ENCODE assay signal across 21 cellular contexts in the genomic region with DNA sequence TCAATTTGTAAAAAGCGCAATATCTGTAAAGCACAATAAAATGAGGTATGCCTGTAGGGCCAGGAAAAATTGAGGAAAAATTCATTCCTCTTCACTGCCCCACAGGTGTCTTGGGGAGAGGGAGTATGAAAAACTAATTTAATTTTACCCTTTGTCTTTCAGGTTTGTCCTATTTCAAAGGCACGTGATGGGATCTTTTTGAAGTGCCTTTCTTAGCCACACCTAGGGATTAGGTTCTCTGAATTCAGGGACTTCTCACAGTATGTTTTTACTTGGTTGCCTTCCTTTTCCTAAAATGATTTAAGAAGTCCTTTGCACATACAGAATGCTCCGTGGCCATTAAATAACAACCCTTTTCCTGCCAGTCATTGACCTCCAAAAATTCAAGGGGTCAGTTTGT.
DNase-seq lines count a peak whose midpoint lies in the region; ATAC-seq and TF ChIP-seq lines count a peak whose summit lies in the region.
"Had no signal": no experiment of that assay in that cellular context is flagged by ENCODE, and none has a peak within 500 bp of the region (broad histone marks: within the 10 kb centered on the region; RNA-seq: fewer than 3 reads in every experiment).

No MANE protein-coding gene starts in this region.

- DNase-seq in activated CD4-positive, alpha-beta T cell treated with anti-CD3 and anti-CD28 coated beads for 36 hours, result no peak
- no peak for DNase-seq in activated CD4-positive, alpha-beta T cell treated with anti-CD3 and anti-CD28 coated beads, Interleukin-2, amount 50 U/mL, for 48 hours
- no peak for DNase-seq in SK-N-MC (ENCODE audit: low read depth, low spot score)
- peak; percentile 12 for DNase-seq in mesendoderm
- DNase-seq in head of caudate nucleus, result no peak
- DNase-seq: 8988T; central memory CD4-positive, alpha-beta T cell; hippocampal formation; NCI-H187 treated with DMSO at 0.1 percent for 48 hours; NCI-H510A treated with DMSO at 0.1 percent for 48 hours; stimulated activated CD4-positive, alpha-beta T cell treated with anti-CD3 and anti-CD28 coated beads, Interleukin-15, amount 100 ng/mL, for 24 hours; stimulated activated naive CD4-positive, alpha-beta T cell treated with Interleukin-2 at 50 U/mL for 16 hours; upper lobe of right lung had no signal

- H3K4ac ChIP-seq in mesendoderm (ENCODE audit: low read depth, low read length), result no peak overlapping the region

- TF ChIP-seq CTCF in DOHH2 (IDR thresholded peaks at IDR 0.05; ENCODE audit: low read depth, low read length, poor library complexity, severe bottlenecking), result no peak

- H3F3A ChIP-seq in DOHH2 (ENCODE audit: control insufficient read depth, insufficient read depth), result peaks cover 50% of the 10 kb centered on the region

- WGBS in mesendoderm (ENCODE audit: extremely low coverage, insufficient coverage, low lambda C conversion rate), result no CpG with 5 or more reads among the region's 3 CpGs

- no peak overlapping the region for H2AK5ac ChIP-seq in mesendoderm (ENCODE audit: low read length)

- POLR2A ChIA-PET in activated CD4-positive, alpha-beta T cell treated with anti-CD3 and anti-CD28 coated beads for 36 hours (lab: Charles Lee), result no interaction called here

- ATAC-seq in activated CD4-positive, alpha-beta T cell treated with anti-CD3 and anti-CD28 coated beads for 36 hours, result no peak
- no peak for ATAC-seq in GM19395 (IDR thresholded peaks at IDR 0.05; ENCODE audit: unreplicated experiment)
- no peak for ATAC-seq in HG02884 (IDR thresholded peaks at IDR 0.05; ENCODE audit: unreplicated experiment)
- ATAC-seq: activated CD4-positive, CD25-positive, alpha-beta regulatory T cell treated with anti-CD3 and anti-CD28 coated beads, Interleukin-2, amount 50 U/mL, for 24 hours; upper lobe of right lung had no signal

- peak overlapping the region; percentile 4 for H3K9ac ChIP-seq in SK-N-MC (ENCODE audit: insufficient read length)
- H3K9ac ChIP-seq in mesendoderm (ENCODE audit: low read length), result no peak overlapping the region
- H3K9ac ChIP-seq: BLaER1 treated with 17β-estradiol and CSF1 and Interleukin-3, amounts not matched to agents 10 nM and 100 nM had no signal

- H2BK5ac ChIP-seq in mesendoderm (ENCODE audit: low read length), result no peak overlapping the region

- peak overlapping the region; percentile 11 for H3K27ac Mint-ChIP-seq in activated CD4-positive, alpha-beta T cell treated with anti-CD3 and anti-CD28 coated beads for 36 hours
- H3K27ac Mint-ChIP-seq: T-helper 2 cell treated with Interferon-gamma antibody and Interleukin-4, amounts not matched to agents 5 μg/mL and 100 μg/mL, for 36 hours had no signal

- no peak overlapping the region for H4K5ac ChIP-seq in mesendoderm (ENCODE audit: low read length)

- peaks cover 38% of the 10 kb centered on the region for H3K36me3 Mint-ChIP-seq in activated CD4-positive, alpha-beta T cell treated with anti-CD3 and anti-CD28 coated beads for 36 hours (ENCODE audit: low read depth)

- H3K9me3 Mint-ChIP-seq in activated CD4-positive, alpha-beta T cell treated with anti-CD3 and anti-CD28 coated beads for 36 hours (ENCODE audit: low read depth), result peaks cover 3% of the 10 kb centered on the region

- H3K4me3 ChIP-seq in DOHH2 (ENCODE audit: low read length) (peak overlapping the region; percentile 48), SK-N-MC (no peak overlapping the region), mesendoderm (ENCODE audit: low read length) (no peak overlapping the region)
- H3K4me3 ChIP-seq: BLaER1 treated with 17β-estradiol and CSF1 and Interleukin-3, amounts not matched to agents 10 nM and 100 nM; HAP-1; upper lobe of right lung had no signal

- H3K9me3 ChIP-seq in DOHH2 (ENCODE audit: control insufficient read depth, insufficient read depth, low read length) (no peaks in the 10 kb centered on the region), SK-N-MC (ENCODE audit: low read depth, low read length) (no peaks in the 10 kb centered on the region)
- H3K9me3 ChIP-seq: neutrophil had no signal

- H4K8ac ChIP-seq in mesendoderm (ENCODE audit: low read depth, low read length), result no peak overlapping the region

- H3K79me2 ChIP-seq in DOHH2 (ENCODE audit: control insufficient read depth, low read length) (peaks cover 100% of the 10 kb centered on the region), mesendoderm (ENCODE audit: control insufficient read depth, insufficient read depth, low read length) (peaks cover 3% of the 10 kb centered on the region)

- H3K27ac ChIP-seq in DOHH2 (ENCODE audit: low read depth, low read length) (peak overlapping the region; percentile 39), SK-N-MC (peak overlapping the region; percentile 99), mesendoderm (ENCODE audit: low read depth, low read length) (no peak overlapping the region)
- H3K27ac ChIP-seq: BLaER1 treated with 17β-estradiol and CSF1 and Interleukin-3, amounts not matched to agents 10 nM and 100 nM; neutrophil; upper lobe of right lung had no signal

- no peak overlapping the region for H3K23ac ChIP-seq in mesendoderm (ENCODE audit: low read length)

- peaks cover 38% of the 10 kb centered on the region for H4K20me1 ChIP-seq in DOHH2 (ENCODE audit: control insufficient read depth, insufficient read depth, low read depth, low read length)

- no peak overlapping the region for H3K18ac ChIP-seq in mesendoderm (ENCODE audit: low read length)

- H3K27me3 ChIP-seq in DOHH2 (ENCODE audit: control insufficient read depth, low read length) (no peaks in the 10 kb centered on the region), mesendoderm (ENCODE audit: insufficient read depth, low read length, poor library complexity) (no peaks in the 10 kb centered on the region)
- H3K27me3 ChIP-seq: BLaER1 treated with 17β-estradiol and CSF1 and Interleukin-3, amounts not matched to agents 10 nM and 100 nM; neutrophil; upper lobe of right lung had no signal

- H3K9me2 ChIP-seq in DOHH2 (replicated peaks; ENCODE audit: control insufficient read depth, low read length), result no peaks in the 10 kb centered on the region

- peaks cover 1% of the 10 kb centered on the region for H3K79me1 ChIP-seq in mesendoderm (ENCODE audit: low read length)

- intact Hi-C loops in activated CD4-positive, alpha-beta T cell treated with anti-CD3 and anti-CD28 coated beads for 36 hours (cut with DNase I, micrococcal nuclease), result no loop called here
- intact Hi-C loops in head of caudate nucleus (cut with DNase I), result no loop called here

- no peak overlapping the region for H3K56ac ChIP-seq in mesendoderm (ENCODE audit: low read length)

- no peak overlapping the region for H3K4me3 Mint-ChIP-seq in activated CD4-positive, alpha-beta T cell treated with anti-CD3 and anti-CD28 coated beads for 36 hours
- H3K4me3 Mint-ChIP-seq: T-helper 2 cell treated with Interferon-gamma antibody and Interleukin-4, amounts not matched to agents 5 μg/mL and 100 μg/mL, for 36 hours had no signal

- CTCF ChIA-PET in activated CD4-positive, alpha-beta T cell treated with anti-CD3 and anti-CD28 coated beads for 36 hours (lab: Charles Lee), result interaction anchor here (0.7 to 1.3 kb wide), 2 partner anchors 17 to 32 kb away, joined by 3 to 4 read pairs; no protein-coding TSS in a partner anchor

- H3K36me3 ChIP-seq in DOHH2 (ENCODE audit: control insufficient read depth, low read length) (peaks cover 83% of the 10 kb centered on the region), SK-N-MC (ENCODE audit: insufficient read depth, low read length) (peaks cover 5% of the 10 kb centered on the region; the same call in 1 of the 2 replicates), mesendoderm (ENCODE audit: control insufficient read depth, insufficient read depth, low read length) (no peaks in the 10 kb centered on the region)
- H3K36me3 ChIP-seq: HAP-1, neutrophil, upper lobe of right lung had no signal

- H2BK120ac ChIP-seq in mesendoderm (ENCODE audit: low read depth, low read length), result no peak overlapping the region

- H3K4me2 ChIP-seq in DOHH2 (ENCODE audit: low read length) (peak overlapping the region; percentile 69), mesendoderm (ENCODE audit: low read length) (no peak overlapping the region)

- H3K4me1 Mint-ChIP-seq in activated CD4-positive, alpha-beta T cell treated with anti-CD3 and anti-CD28 coated beads for 36 hours, result peaks cover 61% of the 10 kb centered on the region

- peaks cover 93% of the 10 kb centered on the region for H3K4me1 ChIP-seq in DOHH2 (ENCODE audit: control insufficient read depth, low read length)
- peaks cover 5% of the 10 kb centered on the region for H3K4me1 ChIP-seq in mesendoderm (ENCODE audit: control insufficient read depth, low read depth, low read length)

- no peaks in the 10 kb centered on the region for H3K27me3 Mint-ChIP-seq in activated CD4-positive, alpha-beta T cell treated with anti-CD3 and anti-CD28 coated beads for 36 hours

- H2BK15ac ChIP-seq in mesendoderm (replicated peaks; ENCODE audit: low read depth), result no peak overlapping the region
